1 cellular context compared by ENCODE assay signal in genomic region chr17:63827801-63828221, GRCh38.
TF ChIP-seq lines count a peak whose summit lies in the region.

No MANE protein-coding gene starts in this region.

TF ChIP-seq in IMR-90, 13 proteins besides CTCF, POLR2A, EP300 and RAD21:
- TF ChIP-seq USF2 (IDR thresholded peaks at IDR 0.05; ENCODE audit: low read depth, low read length) (no peak), SMC3 (IDR thresholded peaks at IDR 0.05; ENCODE audit: low read depth, low read length) (no peak), ELK1 (IDR thresholded peaks at IDR 0.05; ENCODE audit: borderline replicate concordance, low read depth, low read length) (no peak), MAFK (IDR thresholded peaks at IDR 0.05; ENCODE audit: low read depth, low read length) (no peak), RCOR1 (IDR thresholded peaks at IDR 0.05; ENCODE audit: insufficient replicate concordance, low read length) (no peak), MXI1 (IDR thresholded peaks at IDR 0.05; ENCODE audit: borderline replicate concordance, low read depth, low read length) (no peak), CHD1 (IDR thresholded peaks at IDR 0.05; ENCODE audit: low read depth, low read length) (no peak), MAZ (IDR thresholded peaks at IDR 0.05; ENCODE audit: borderline replicate concordance, low read depth, low read length) (no peak), RFX5 (IDR thresholded peaks at IDR 0.05; ENCODE audit: low read depth, low read length) (no peak), CEBPB (IDR thresholded peaks at IDR 0.05; ENCODE audit: low read depth, low read length) (no peak), BHLHE40 (IDR thresholded peaks at IDR 0.05; ENCODE audit: low read depth, low read length) (no peak), NFE2L2 (IDR thresholded peaks at IDR 0.05; ENCODE audit: low read depth, low read length) (no peak), FOS (IDR thresholded peaks at IDR 0.05; ENCODE audit: low read depth, low read length) (no peak)
